In the genomic region with DNA sequence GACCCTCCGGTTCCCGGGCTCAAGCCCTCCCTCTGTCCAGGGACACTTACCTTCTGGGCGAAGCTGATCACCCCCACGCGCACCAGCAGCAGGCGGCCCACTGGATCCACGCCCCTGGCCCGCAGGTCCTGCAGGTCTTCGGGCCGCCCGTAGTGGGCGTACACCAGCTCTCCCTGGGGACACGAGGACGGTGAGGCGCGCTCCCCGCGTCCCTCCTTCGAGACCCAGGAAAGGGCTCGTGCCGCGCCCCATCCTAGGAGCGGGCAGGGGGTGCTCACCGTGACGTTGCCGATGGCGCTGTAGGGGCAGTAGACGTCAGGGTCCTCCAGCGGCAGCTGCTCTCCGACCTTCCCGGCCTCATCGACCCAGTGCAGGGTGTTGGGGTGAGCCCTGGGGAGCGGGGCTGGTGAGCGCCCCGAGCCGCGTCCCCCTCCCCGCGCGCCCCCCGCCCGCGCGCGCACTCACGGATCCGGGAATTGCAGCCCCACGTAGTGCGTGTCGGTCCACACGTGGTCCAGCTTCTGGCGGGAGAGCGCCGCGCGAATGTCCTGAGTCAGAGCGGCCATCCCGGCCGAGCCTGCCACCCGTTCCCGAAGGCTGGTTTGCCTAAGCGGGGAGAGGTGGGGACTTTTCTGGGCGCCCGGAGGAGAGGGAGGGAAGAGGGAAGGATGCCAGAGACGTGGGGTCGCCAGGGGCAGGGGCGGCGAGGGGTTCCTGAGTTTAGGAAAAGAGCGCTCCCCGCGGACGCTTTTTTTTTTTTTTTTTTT, we compare ENCODE assay signal across 1 cellular context.
TF ChIP-seq lines count a peak whose summit lies in the region.

No MANE protein-coding gene starts in this region.

TF ChIP-seq in WTC11, 78 proteins besides CTCF, POLR2A, EP300 and RAD21 (continued from another document and continues in another):
- TF ChIP-seq, protein P1, sequence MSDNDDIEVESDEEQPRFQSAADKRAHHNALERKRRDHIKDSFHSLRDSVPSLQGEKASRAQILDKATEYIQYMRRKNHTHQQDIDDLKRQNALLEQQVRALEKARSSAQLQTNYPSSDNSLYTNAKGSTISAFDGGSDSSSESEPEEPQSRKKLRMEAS (CRISPR knock-in tag; IDR thresholded peaks at IDR 0.05): peak; percentile 95
- TF ChIP-seq, protein P2, sequence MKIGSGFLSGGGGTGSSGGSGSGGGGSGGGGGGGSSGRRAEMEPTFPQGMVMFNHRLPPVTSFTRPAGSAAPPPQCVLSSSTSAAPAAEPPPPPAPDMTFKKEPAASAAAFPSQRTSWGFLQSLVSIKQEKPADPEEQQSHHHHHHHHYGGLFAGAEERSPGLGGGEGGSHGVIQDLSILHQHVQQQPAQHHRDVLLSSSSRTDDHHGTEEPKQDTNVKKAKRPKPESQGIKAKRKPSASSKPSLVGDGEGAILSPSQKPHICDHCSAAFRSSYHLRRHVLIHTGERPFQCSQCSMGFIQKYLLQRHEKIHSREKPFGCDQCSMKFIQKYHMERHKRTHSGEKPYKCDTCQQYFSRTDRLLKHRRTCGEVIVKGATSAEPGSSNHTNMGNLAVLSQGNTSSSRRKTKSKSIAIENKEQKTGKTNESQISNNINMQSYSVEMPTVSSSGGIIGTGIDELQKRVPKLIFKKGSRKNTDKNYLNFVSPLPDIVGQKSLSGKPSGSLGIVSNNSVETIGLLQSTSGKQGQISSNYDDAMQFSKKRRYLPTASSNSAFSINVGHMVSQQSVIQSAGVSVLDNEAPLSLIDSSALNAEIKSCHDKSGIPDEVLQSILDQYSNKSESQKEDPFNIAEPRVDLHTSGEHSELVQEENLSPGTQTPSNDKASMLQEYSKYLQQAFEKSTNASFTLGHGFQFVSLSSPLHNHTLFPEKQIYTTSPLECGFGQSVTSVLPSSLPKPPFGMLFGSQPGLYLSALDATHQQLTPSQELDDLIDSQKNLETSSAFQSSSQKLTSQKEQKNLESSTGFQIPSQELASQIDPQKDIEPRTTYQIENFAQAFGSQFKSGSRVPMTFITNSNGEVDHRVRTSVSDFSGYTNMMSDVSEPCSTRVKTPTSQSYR (CRISPR knock-in tag; IDR thresholded peaks at IDR 0.05): peak; percentile 40; the same call in 1 of the 2 replicates
- TF ChIP-seq RORB (CRISPR knock-in tag; IDR thresholded peaks at IDR 0.05): no peak
- TF ChIP-seq, protein P3, sequence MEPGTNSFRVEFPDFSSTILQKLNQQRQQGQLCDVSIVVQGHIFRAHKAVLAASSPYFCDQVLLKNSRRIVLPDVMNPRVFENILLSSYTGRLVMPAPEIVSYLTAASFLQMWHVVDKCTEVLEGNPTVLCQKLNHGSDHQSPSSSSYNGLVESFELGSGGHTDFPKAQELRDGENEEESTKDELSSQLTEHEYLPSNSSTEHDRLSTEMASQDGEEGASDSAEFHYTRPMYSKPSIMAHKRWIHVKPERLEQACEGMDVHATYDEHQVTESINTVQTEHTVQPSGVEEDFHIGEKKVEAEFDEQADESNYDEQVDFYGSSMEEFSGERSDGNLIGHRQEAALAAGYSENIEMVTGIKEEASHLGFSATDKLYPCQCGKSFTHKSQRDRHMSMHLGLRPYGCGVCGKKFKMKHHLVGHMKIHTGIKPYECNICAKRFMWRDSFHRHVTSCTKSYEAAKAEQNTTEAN (CRISPR knock-in tag; IDR thresholded peaks at IDR 0.05): 0 out of 2 replicates have a peak, but pooled peaks have one; percentile 75
- TF ChIP-seq ATF1 (CRISPR knock-in tag; IDR thresholded peaks at IDR 0.05): no peak
- no peak for TF ChIP-seq JAZF1 (CRISPR knock-in tag; IDR thresholded peaks at IDR 0.05)
- TF ChIP-seq, protein P4, sequence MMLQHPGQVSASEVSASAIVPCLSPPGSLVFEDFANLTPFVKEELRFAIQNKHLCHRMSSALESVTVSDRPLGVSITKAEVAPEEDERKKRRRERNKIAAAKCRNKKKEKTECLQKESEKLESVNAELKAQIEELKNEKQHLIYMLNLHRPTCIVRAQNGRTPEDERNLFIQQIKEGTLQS (CRISPR knock-in tag; conservative IDR thresholded peaks at IDR 0.05): no peak
- TF ChIP-seq, protein P5, sequence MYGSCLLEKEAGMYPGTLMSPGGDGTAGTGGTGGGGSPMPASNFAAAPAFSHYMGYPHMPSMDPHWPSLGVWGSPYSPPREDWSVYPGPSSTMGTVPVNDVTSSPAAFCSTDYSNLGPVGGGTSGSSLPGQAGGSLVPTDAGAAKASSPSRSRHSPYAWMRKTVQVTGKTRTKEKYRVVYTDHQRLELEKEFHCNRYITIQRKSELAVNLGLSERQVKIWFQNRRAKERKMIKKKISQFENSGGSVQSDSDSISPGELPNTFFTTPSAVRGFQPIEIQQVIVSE (CRISPR knock-in tag; IDR thresholded peaks at IDR 0.05; ENCODE audit: borderline replicate concordance): no peak
- TF ChIP-seq FOXJ3 (CRISPR knock-in tag; IDR thresholded peaks at IDR 0.05; ENCODE audit: borderline replicate concordance): no peak
- TF ChIP-seq KAT7 (CRISPR knock-in tag; IDR thresholded peaks at IDR 0.05; ENCODE audit: borderline replicate concordance): no peak; the same call in 1 of the 2 replicates
- no peak for TF ChIP-seq ZNF138 (CRISPR knock-in tag; conservative IDR thresholded peaks at IDR 0.05)
- TF ChIP-seq OVOL2 (CRISPR knock-in tag; IDR thresholded peaks at IDR 0.05; ENCODE audit: borderline replicate concordance): no peak
- TF ChIP-seq, protein P6, sequence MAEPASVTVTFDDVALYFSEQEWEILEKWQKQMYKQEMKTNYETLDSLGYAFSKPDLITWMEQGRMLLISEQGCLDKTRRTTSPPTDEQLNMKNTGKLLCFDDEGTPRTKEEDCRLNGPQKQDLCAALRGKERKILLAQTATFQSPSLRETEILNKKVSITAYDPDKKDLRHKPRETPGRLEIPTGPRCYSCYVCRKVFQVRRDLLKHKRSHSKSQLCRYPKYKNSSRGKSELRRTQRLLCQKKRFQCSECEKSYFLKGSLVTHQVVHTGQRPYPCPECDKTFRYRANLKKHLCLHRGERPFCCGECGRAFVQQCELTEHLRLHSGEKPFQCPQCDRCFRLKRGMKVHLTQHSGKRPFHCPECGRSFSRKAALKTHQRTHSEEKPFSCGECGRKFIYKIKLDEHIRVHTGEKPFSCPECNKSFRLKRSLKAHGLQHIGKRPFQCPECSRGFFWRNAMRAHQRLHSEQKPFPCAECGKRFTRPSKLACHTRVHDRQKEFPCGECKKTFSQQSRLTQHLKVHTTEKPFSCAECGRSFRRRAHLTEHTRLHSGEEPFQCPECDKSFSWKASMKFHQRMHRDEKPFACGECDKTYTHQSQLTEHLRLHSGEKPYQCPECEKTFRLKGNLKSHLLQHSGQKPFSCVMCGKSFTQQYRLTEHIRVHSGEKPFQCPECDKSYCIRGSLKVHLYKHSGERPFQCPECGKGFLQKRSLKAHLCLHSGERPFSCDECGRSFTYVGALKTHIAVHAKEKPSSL (CRISPR knock-in tag; conservative IDR thresholded peaks at IDR 0.05): no peak
- TF ChIP-seq HMGA2 (CRISPR knock-in tag; IDR thresholded peaks at IDR 0.05): no peak
- TF ChIP-seq ZNF219 (CRISPR knock-in tag; IDR thresholded peaks at IDR 0.05; ENCODE audit: borderline replicate concordance): 0 out of 2 replicates have a peak, but pooled peaks have one; percentile 54
- TF ChIP-seq IRF2 (CRISPR knock-in tag; IDR thresholded peaks at IDR 0.05; ENCODE audit: borderline replicate concordance, low read depth): no peak
- TF ChIP-seq TCF7 (CRISPR knock-in tag; IDR thresholded peaks at IDR 0.05; ENCODE audit: low read depth): no peak
- TF ChIP-seq, protein P7, sequence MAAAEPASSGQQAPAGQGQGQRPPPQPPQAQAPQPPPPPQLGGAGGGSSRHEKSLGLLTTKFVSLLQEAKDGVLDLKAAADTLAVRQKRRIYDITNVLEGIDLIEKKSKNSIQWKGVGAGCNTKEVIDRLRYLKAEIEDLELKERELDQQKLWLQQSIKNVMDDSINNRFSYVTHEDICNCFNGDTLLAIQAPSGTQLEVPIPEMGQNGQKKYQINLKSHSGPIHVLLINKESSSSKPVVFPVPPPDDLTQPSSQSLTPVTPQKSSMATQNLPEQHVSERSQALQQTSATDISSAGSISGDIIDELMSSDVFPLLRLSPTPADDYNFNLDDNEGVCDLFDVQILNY (CRISPR knock-in tag; IDR thresholded peaks at IDR 0.05): 0 out of 2 replicates have a peak, but pooled peaks have one; percentile 42
- TF ChIP-seq, protein P8, sequence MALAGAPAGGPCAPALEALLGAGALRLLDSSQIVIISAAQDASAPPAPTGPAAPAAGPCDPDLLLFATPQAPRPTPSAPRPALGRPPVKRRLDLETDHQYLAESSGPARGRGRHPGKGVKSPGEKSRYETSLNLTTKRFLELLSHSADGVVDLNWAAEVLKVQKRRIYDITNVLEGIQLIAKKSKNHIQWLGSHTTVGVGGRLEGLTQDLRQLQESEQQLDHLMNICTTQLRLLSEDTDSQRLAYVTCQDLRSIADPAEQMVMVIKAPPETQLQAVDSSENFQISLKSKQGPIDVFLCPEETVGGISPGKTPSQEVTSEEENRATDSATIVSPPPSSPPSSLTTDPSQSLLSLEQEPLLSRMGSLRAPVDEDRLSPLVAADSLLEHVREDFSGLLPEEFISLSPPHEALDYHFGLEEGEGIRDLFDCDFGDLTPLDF (CRISPR knock-in tag; IDR thresholded peaks at IDR 0.05): no peak; the same call in 1 of the 2 replicates
- TF ChIP-seq NFYB (CRISPR knock-in tag; conservative IDR thresholded peaks at IDR 0.05; ENCODE audit: low read depth): no peak
- peak; percentile 80; the same call in 1 of the 2 replicates for TF ChIP-seq ETV6 (CRISPR knock-in tag; IDR thresholded peaks at IDR 0.05)
- TF ChIP-seq, protein P9, sequence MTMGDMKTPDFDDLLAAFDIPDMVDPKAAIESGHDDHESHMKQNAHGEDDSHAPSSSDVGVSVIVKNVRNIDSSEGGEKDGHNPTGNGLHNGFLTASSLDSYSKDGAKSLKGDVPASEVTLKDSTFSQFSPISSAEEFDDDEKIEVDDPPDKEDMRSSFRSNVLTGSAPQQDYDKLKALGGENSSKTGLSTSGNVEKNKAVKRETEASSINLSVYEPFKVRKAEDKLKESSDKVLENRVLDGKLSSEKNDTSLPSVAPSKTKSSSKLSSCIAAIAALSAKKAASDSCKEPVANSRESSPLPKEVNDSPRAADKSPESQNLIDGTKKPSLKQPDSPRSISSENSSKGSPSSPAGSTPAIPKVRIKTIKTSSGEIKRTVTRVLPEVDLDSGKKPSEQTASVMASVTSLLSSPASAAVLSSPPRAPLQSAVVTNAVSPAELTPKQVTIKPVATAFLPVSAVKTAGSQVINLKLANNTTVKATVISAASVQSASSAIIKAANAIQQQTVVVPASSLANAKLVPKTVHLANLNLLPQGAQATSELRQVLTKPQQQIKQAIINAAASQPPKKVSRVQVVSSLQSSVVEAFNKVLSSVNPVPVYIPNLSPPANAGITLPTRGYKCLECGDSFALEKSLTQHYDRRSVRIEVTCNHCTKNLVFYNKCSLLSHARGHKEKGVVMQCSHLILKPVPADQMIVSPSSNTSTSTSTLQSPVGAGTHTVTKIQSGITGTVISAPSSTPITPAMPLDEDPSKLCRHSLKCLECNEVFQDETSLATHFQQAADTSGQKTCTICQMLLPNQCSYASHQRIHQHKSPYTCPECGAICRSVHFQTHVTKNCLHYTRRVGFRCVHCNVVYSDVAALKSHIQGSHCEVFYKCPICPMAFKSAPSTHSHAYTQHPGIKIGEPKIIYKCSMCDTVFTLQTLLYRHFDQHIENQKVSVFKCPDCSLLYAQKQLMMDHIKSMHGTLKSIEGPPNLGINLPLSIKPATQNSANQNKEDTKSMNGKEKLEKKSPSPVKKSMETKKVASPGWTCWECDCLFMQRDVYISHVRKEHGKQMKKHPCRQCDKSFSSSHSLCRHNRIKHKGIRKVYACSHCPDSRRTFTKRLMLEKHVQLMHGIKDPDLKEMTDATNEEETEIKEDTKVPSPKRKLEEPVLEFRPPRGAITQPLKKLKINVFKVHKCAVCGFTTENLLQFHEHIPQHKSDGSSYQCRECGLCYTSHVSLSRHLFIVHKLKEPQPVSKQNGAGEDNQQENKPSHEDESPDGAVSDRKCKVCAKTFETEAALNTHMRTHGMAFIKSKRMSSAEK (CRISPR knock-in tag; IDR thresholded peaks at IDR 0.05; ENCODE audit: borderline replicate concordance): no peak
- TF ChIP-seq, protein P10, sequence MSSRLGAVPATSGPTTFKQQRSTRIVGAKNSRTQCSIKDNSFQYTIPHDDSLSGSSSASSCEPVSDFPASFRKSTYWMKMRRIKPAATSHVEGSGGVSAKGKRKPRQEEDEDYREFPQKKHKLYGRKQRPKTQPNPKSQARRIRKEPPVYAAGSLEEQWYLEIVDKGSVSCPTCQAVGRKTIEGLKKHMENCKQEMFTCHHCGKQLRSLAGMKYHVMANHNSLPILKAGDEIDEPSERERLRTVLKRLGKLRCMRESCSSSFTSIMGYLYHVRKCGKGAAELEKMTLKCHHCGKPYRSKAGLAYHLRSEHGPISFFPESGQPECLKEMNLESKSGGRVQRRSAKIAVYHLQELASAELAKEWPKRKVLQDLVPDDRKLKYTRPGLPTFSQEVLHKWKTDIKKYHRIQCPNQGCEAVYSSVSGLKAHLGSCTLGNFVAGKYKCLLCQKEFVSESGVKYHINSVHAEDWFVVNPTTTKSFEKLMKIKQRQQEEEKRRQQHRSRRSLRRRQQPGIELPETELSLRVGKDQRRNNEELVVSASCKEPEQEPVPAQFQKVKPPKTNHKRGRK (CRISPR knock-in tag; IDR thresholded peaks at IDR 0.05; ENCODE audit: borderline replicate concordance): no peak
- TF ChIP-seq FOXP1 (CRISPR knock-in tag; IDR thresholded peaks at IDR 0.05; ENCODE audit: borderline replicate concordance): peak; percentile 69; the same call in 1 of the 2 replicates
- no peak for TF ChIP-seq ZNF396 (CRISPR knock-in tag; IDR thresholded peaks at IDR 0.05; ENCODE audit: borderline replicate concordance)
- TF ChIP-seq TEAD4 (CRISPR knock-in tag; IDR thresholded peaks at IDR 0.05): no peak
- TF ChIP-seq SMAD3 (CRISPR knock-in tag; IDR thresholded peaks at IDR 0.05; ENCODE audit: borderline replicate concordance): peak; percentile 69; the same call in 1 of the 2 replicates
- TF ChIP-seq TEAD1 (CRISPR knock-in tag; IDR thresholded peaks at IDR 0.05): peak; percentile 65; the same call in 1 of the 2 replicates
- no peak for TF ChIP-seq EMX1 (CRISPR knock-in tag; IDR thresholded peaks at IDR 0.05)
- TF ChIP-seq ELF4 (CRISPR knock-in tag; IDR thresholded peaks at IDR 0.05; ENCODE audit: low read depth): no peak
- no peak for TF ChIP-seq NR1H2 (CRISPR knock-in tag; IDR thresholded peaks at IDR 0.05)
- TF ChIP-seq GTF2I (CRISPR knock-in tag; conservative IDR thresholded peaks at IDR 0.05): no peak
- TF ChIP-seq, protein P11, sequence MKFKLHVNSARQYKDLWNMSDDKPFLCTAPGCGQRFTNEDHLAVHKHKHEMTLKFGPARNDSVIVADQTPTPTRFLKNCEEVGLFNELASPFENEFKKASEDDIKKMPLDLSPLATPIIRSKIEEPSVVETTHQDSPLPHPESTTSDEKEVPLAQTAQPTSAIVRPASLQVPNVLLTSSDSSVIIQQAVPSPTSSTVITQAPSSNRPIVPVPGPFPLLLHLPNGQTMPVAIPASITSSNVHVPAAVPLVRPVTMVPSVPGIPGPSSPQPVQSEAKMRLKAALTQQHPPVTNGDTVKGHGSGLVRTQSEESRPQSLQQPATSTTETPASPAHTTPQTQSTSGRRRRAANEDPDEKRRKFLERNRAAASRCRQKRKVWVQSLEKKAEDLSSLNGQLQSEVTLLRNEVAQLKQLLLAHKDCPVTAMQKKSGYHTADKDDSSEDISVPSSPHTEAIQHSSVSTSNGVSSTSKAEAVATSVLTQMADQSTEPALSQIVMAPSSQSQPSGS (CRISPR knock-in tag; IDR thresholded peaks at IDR 0.05; ENCODE audit: borderline replicate concordance, low read depth): no peak
- TF ChIP-seq NR3C1 (CRISPR knock-in tag; conservative IDR thresholded peaks at IDR 0.05; ENCODE audit: low read depth): no peak
- TF ChIP-seq, protein P12, sequence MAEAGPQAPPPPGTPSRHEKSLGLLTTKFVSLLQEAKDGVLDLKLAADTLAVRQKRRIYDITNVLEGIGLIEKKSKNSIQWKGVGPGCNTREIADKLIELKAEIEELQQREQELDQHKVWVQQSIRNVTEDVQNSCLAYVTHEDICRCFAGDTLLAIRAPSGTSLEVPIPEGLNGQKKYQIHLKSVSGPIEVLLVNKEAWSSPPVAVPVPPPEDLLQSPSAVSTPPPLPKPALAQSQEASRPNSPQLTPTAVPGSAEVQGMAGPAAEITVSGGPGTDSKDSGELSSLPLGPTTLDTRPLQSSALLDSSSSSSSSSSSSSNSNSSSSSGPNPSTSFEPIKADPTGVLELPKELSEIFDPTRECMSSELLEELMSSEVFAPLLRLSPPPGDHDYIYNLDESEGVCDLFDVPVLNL (CRISPR knock-in tag; IDR thresholded peaks at IDR 0.05; ENCODE audit: borderline replicate concordance, low read depth): no peak
- TF ChIP-seq ZNF671 (CRISPR knock-in tag; IDR thresholded peaks at IDR 0.05): no peak
